11 cellular contexts compared by ENCODE assay signal in genomic region chr10:29618341-29619171, GRCh38. TPM values are rescaled to one million over a fixed set of nuclear protein-coding genes. Genes with fewer than 3 reads are reported as not detected.
DNase-seq lines count a peak whose midpoint lies in the region; ATAC-seq and TF ChIP-seq lines count a peak whose summit lies in the region.
"Had no signal": no experiment of that assay in that cellular context is flagged by ENCODE, and none has a peak within 500 bp of the region (broad histone marks: within the 10 kb centered on the region; RNA-seq: fewer than 3 reads in every experiment).

No MANE protein-coding gene starts in this region.

- ATAC-seq in left lobe of liver = peak; percentile 86

- H3K4me3 Mint-ChIP-seq in activated T-helper 1 cell treated with anti-CD3 and anti-CD28 coated beads, Interleukin-12 subunit alpha, Interleukin-12 subunit beta, Interleukin-2, Interleukin-4 antibody, amounts not matched to agents 30 ng/mL and 10 ng/mL and 1 ng/mL, durations not matched to agents 14 hours and 24 hours and 36 hours = no peak overlapping the region
- H3K4me3 Mint-ChIP-seq: activated naive CD4-positive, alpha-beta T cell treated with anti-CD3 and anti-CD28 coated beads, Interleukin-2, amount 50 U/mL, for 24 hours had no signal

- WGBS in suprapubic skin = 71% methylated on average over 14 of the region's 14 CpGs

- DNase-seq in DMS53 (lab: John Stamatoyannopoulos, UW) (peak; percentile 59), DMS53 treated with DMSO at 0.1 percent for 48 hours (lab: John Stamatoyannopoulos, UW; ENCODE audit: unreplicated experiment) (no peak), cardiac fibroblast (ENCODE audit: low read depth in 2 of 2) (peak; percentile 41 to 61), left lobe of liver (ENCODE audit: low spot score) (peak; percentile 57), suprapubic skin (ENCODE audit: low spot score in 2 of 2) (peak in 1 of 2 donors; percentile 76), NOMO-1 treated with dmso at 0.1 percent for 144 hours (lab: John Stamatoyannopoulos, UW; ENCODE audit: unreplicated experiment) (no peak), substantia nigra (lab: John Stamatoyannopoulos, UW) (no peak)
- DNase-seq in activated T-helper 1 cell treated with anti-CD3 and anti-CD28 coated beads, Interleukin-12 subunit alpha, Interleukin-12 subunit beta, Interleukin-2, Interleukin-4 antibody, amounts not matched to agents 30 ng/mL and 10 ng/mL and 1 ng/mL, durations not matched to agents 14 hours and 24 hours and 36 hours (ENCODE audit: low spot score) = no peak
- DNase-seq: hippocampal formation had no signal

- TF ChIP-seq CTCF in cardiac fibroblast (IDR thresholded peaks at IDR 0.05; ENCODE audit: low read depth, low read length) = no peak
- no peak for TF ChIP-seq CTCF in suprapubic skin (IDR thresholded peaks at IDR 0.05)

- TF ChIP-seq POLR2A in suprapubic skin (IDR thresholded peaks at IDR 0.05) = no peak

- H3K36me3 Mint-ChIP-seq in activated T-helper 1 cell treated with anti-CD3 and anti-CD28 coated beads, Interleukin-12 subunit alpha, Interleukin-12 subunit beta, Interleukin-2, Interleukin-4 antibody, amounts not matched to agents 30 ng/mL and 10 ng/mL and 1 ng/mL, durations not matched to agents 14 hours and 24 hours and 36 hours (ENCODE audit: low read depth) = no peaks in the 10 kb centered on the region

- intact Hi-C loops in activated T-helper 1 cell treated with anti-CD3 and anti-CD28 coated beads, Interleukin-12 subunit alpha, Interleukin-12 subunit beta, Interleukin-2, Interleukin-4 antibody, amounts not matched to agents 30 ng/mL and 10 ng/mL and 1 ng/mL, durations not matched to agents 14 hours and 24 hours and 36 hours (cut with micrococcal nuclease) = no loop called here

- H3K27ac Mint-ChIP-seq in activated T-helper 1 cell treated with anti-CD3 and anti-CD28 coated beads, Interleukin-12 subunit alpha, Interleukin-12 subunit beta, Interleukin-2, Interleukin-4 antibody, amounts not matched to agents 30 ng/mL and 10 ng/mL and 1 ng/mL, durations not matched to agents 14 hours and 24 hours and 36 hours = no peak overlapping the region
- H3K27ac Mint-ChIP-seq: activated naive CD4-positive, alpha-beta T cell treated with anti-CD3 and anti-CD28 coated beads, Interleukin-2, amount 50 U/mL, for 24 hours had no signal

- no peaks in the 10 kb centered on the region for H3K27me3 ChIP-seq in suprapubic skin

- no peak for TF ChIP-seq EP300 in suprapubic skin (IDR thresholded peaks at IDR 0.05)

- no peaks in the 10 kb centered on the region for H3K36me3 ChIP-seq in suprapubic skin

- peak overlapping the region; percentile 69 for H3K27ac ChIP-seq in suprapubic skin
- no peak overlapping the region for H3K27ac ChIP-seq in substantia nigra (ENCODE audit: low read depth, low read length, poor library complexity, severe bottlenecking)
- H3K27ac ChIP-seq: 22Rv1 had no signal

- no peaks in the 10 kb centered on the region for H3K9me3 ChIP-seq in suprapubic skin

- H3K4me1 Mint-ChIP-seq in activated T-helper 1 cell treated with anti-CD3 and anti-CD28 coated beads, Interleukin-12 subunit alpha, Interleukin-12 subunit beta, Interleukin-2, Interleukin-4 antibody, amounts not matched to agents 30 ng/mL and 10 ng/mL and 1 ng/mL, durations not matched to agents 14 hours and 24 hours and 36 hours (ENCODE audit: low read depth) = no peaks in the 10 kb centered on the region

- H3K4me1 ChIP-seq in suprapubic skin = peaks cover 42% of the 10 kb centered on the region

- H3K4me3 ChIP-seq in cardiac fibroblast (replicated peaks in 1 of 2; ENCODE audit: low read depth in 2 of 2, low read length in 2 of 2) (no peak overlapping the region), suprapubic skin (no peak overlapping the region)

- H3K27me3 Mint-ChIP-seq in activated T-helper 1 cell treated with anti-CD3 and anti-CD28 coated beads, Interleukin-12 subunit alpha, Interleukin-12 subunit beta, Interleukin-2, Interleukin-4 antibody, amounts not matched to agents 30 ng/mL and 10 ng/mL and 1 ng/mL, durations not matched to agents 14 hours and 24 hours and 36 hours (ENCODE audit: insufficient read depth) = no peaks in the 10 kb centered on the region
- H3K27me3 Mint-ChIP-seq: activated naive CD4-positive, alpha-beta T cell treated with anti-CD3 and anti-CD28 coated beads, Interleukin-2, amount 50 U/mL, for 24 hours had no signal

- no peaks in the 10 kb centered on the region for H3K9me3 Mint-ChIP-seq in activated T-helper 1 cell treated with anti-CD3 and anti-CD28 coated beads, Interleukin-12 subunit alpha, Interleukin-12 subunit beta, Interleukin-2, Interleukin-4 antibody, amounts not matched to agents 30 ng/mL and 10 ng/mL and 1 ng/mL, durations not matched to agents 14 hours and 24 hours and 36 hours
- H3K9me3 Mint-ChIP-seq: activated naive CD4-positive, alpha-beta T cell treated with anti-CD3 and anti-CD28 coated beads, Interleukin-2, amount 50 U/mL, for 24 hours had no signal

RNA-seq across cellular contexts. Expression of gene SVIL, which starts 16.2 kb away (rescaled TPM):
- 16.2 TPM for total RNA-seq in left lobe of liver
- total RNA-seq in suprapubic skin = 100 to 1,000 TPM in 1 of 4 donors, 10 to 100 TPM in 3; 52.9 to 129 (median 72.1) TPM
- 7.4 and 8.1 TPM in 2 replicates for total RNA-seq in activated T-helper 1 cell treated with anti-CD3 and anti-CD28 coated beads, Interleukin-12 subunit alpha, Interleukin-12 subunit beta, Interleukin-2, Interleukin-4 antibody, amounts not matched to agents 30 ng/mL and 10 ng/mL and 1 ng/mL, durations not matched to agents 14 hours and 24 hours and 36 hours

Comparison
In these comparisons a context has a peak if more than half of its experiments do, and no peak if none do; other contexts are left out.
1. DNase-seq: peak in DMS53 (single experiment), cardiac fibroblast (2 of 2) and left lobe of liver (single experiment); none in DMS53 treated with DMSO at 0.1 percent for 48 hours (single experiment), NOMO-1 treated with dmso at 0.1 percent for 144 hours (single experiment), activated T-helper 1 cell treated with anti-CD3 and anti-CD28 coated beads, Interleukin-12 subunit alpha, Interleukin-12 subunit beta, Interleukin-2, Interleukin-4 antibody, amounts not matched to agents 30 ng/mL and 10 ng/mL and 1 ng/mL, durations not matched to agents 14 hours and 24 hours and 36 hours (single experiment) and substantia nigra (0 of 49).